In genomic region chr6:66429220-66429619, GRCh38 we compare ENCODE assay signal across 19 cellular contexts.
"Had no signal": no experiment of that assay in that cellular context is flagged by ENCODE, and none has a peak within 500 bp of the region (broad histone marks: within the 10 kb centered on the region; RNA-seq: fewer than 3 reads in every experiment).

No MANE protein-coding gene starts in this region.

- H3K4me3 ChIP-seq: body of pancreas, coronary artery, lung, neural progenitor cell, ovary, sigmoid colon, thoracic aorta, upper lobe of right lung had no signal

- H2AFZ ChIP-seq: neural progenitor cell had no signal

- H3K4me2 ChIP-seq: neural progenitor cell had no signal

- H3K4me3 Mint-ChIP-seq: activated CD8-positive, alpha-beta memory T cell treated with anti-CD3 and anti-CD28 coated beads, Interleukin-2, amount 10 ng/mL, durations not matched to agents 7 days and 5 days; activated naive CD8-positive, alpha-beta T cell; mesothelial cell of epicardium; neural progenitor cell; T-helper 17 cell had no signal

- H3K27me3 Mint-ChIP-seq: activated CD8-positive, alpha-beta memory T cell treated with anti-CD3 and anti-CD28 coated beads, Interleukin-2, amount 10 ng/mL, durations not matched to agents 7 days and 5 days; activated naive CD8-positive, alpha-beta T cell; T-helper 17 cell had no signal

- H3K9ac ChIP-seq: neural progenitor cell had no signal

- H3K36me3 Mint-ChIP-seq: activated CD8-positive, alpha-beta memory T cell treated with anti-CD3 and anti-CD28 coated beads, Interleukin-2, amount 10 ng/mL, durations not matched to agents 7 days and 5 days; activated naive CD8-positive, alpha-beta T cell; mesothelial cell of epicardium; neural progenitor cell had no signal

- H3K27me3 ChIP-seq: body of pancreas, neural progenitor cell, ovary, sigmoid colon, upper lobe of right lung had no signal

- H3K4me1 Mint-ChIP-seq: activated CD8-positive, alpha-beta memory T cell treated with anti-CD3 and anti-CD28 coated beads, Interleukin-2, amount 10 ng/mL, durations not matched to agents 7 days and 5 days; mesothelial cell of epicardium; neural progenitor cell; T-helper 17 cell had no signal

- H3K9me3 ChIP-seq: body of pancreas, ovary, sigmoid colon, upper lobe of right lung had no signal

- H3K27ac Mint-ChIP-seq: activated CD8-positive, alpha-beta memory T cell treated with anti-CD3 and anti-CD28 coated beads, Interleukin-2, amount 10 ng/mL, durations not matched to agents 7 days and 5 days; activated naive CD8-positive, alpha-beta T cell; activated T-helper 2 cell treated with anti-CD3 and anti-CD28 coated beads, Interferon-gamma antibody, Interleukin-2, Interleukin-4, amounts not matched to agents 10 μg/mL and 5 μg/mL and 100 μg/mL, durations not matched to agents 14 hours and 24 hours and 36 hours; mesothelial cell of epicardium; neural progenitor cell; T-helper 17 cell had no signal

- H3K36me3 ChIP-seq: neural progenitor cell, ovary, sigmoid colon, thoracic aorta, upper lobe of right lung, WERI-Rb-1 had no signal

- H3K4me1 ChIP-seq: body of pancreas, neural progenitor cell, sigmoid colon, upper lobe of right lung had no signal

- ATAC-seq: activated CD8-positive, alpha-beta memory T cell treated with anti-CD3 and anti-CD28 coated beads, Interleukin-2, amount 10 ng/mL, durations not matched to agents 7 days and 5 days; body of pancreas; T-helper 17 cell; upper lobe of right lung had no signal

- H3K27ac ChIP-seq: body of pancreas, coronary artery, neural progenitor cell, ovary, sigmoid colon, thoracic aorta, upper lobe of right lung, WERI-Rb-1 had no signal

- DNase-seq: activated CD4-positive, alpha-beta T cell treated with anti-CD3 and anti-CD28 coated beads, Interleukin-2, amount 50 U/mL, for 48 hours; activated CD8-positive, alpha-beta memory T cell treated with anti-CD3 and anti-CD28 coated beads, Interleukin-2, amount 10 ng/mL, durations not matched to agents 7 days and 5 days; activated T-cell treated with anti-CD3 and anti-CD28 coated beads, Interleukin-2, amount 50 U/mL, for 1 hour; amygdala; body of pancreas; central memory CD4-positive, alpha-beta T cell; ovary; sigmoid colon; stimulated activated CD4-positive, alpha-beta T cell treated with anti-CD3 and anti-CD28 coated beads, Interleukin-2, amount 100 ng/mL, for 24 hours; T-helper 17 cell; upper lobe of right lung; WERI-Rb-1 had no signal
